ENCODE assay signal across 14 cellular contexts in the genomic region with DNA sequence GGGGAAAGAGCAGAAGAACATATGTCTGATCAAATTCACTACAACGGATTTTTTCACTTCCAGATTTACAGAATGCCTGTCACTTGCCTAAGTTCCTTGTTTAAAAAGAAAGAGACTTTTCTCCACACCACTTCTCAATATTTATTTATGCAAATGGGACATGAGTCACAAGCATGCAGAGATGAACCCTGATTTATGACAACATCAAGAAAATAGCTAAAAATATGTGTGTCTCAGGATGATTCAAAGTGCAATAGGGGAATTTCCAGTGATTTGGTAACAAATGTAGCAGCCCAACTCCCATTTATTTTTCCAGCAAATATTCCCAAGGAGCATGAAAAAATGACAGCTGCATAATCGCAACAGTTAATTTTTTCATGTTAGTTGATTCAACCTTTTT.
A peak's percentile ranks its signal among the peaks of the same experiment; 100 is the strongest.
DNase-seq lines count a peak whose midpoint lies in the region; ATAC-seq and TF ChIP-seq lines count a peak whose summit lies in the region.
"Had no signal": no experiment of that assay in that cellular context is flagged by ENCODE, and none has a peak within 500 bp of the region (broad histone marks: within the 10 kb centered on the region; RNA-seq: fewer than 3 reads in every experiment).

No MANE protein-coding gene starts in this region.

- H3K9ac ChIP-seq in adipocyte (ENCODE audit: low read length) (peak overlapping the region; percentile 66), subcutaneous abdominal adipose tissue (ENCODE audit: low read length in 5 of 5) (peak overlapping the region in 1 of 5 donors; percentile 49)

- intact Hi-C loops in left cardiac atrium (cut with DNase I), result no loop called here

- TF ChIP-seq CTCF in right atrium auricular region (IDR thresholded peaks at IDR 0.05) (no peak), gastroesophageal sphincter (IDR thresholded peaks at IDR 0.05) (no peak)

- TF ChIP-seq POLR2A in gastroesophageal sphincter (IDR thresholded peaks at IDR 0.05), result no peak

- DNase-seq in left cardiac atrium, result no peak
- no peak for DNase-seq in right atrium auricular region (ENCODE audit: low spot score)
- peak; percentile 85 for DNase-seq in adipocyte (ENCODE audit: low read depth)
- no peak for DNase-seq in NCI-H2227 treated with DMSO at 0.1 percent for 48 hours (lab: John Stamatoyannopoulos, UW)
- DNase-seq: activated CD4-positive, alpha-beta T cell treated with anti-CD3 and anti-CD28 coated beads, Interleukin-2, amount 10 ng/mL, durations not matched to agents 24 days and 14 days; AML-193; NCI-H2029 treated with DMSO at 0.1 percent for 48 hours; small intestine had no signal

- H3K4me3 ChIP-seq in right atrium auricular region (no peak overlapping the region), adipocyte (ENCODE audit: low read length) (peak overlapping the region; percentile 63), gastroesophageal sphincter (no peak overlapping the region), subcutaneous abdominal adipose tissue (ENCODE audit: low read depth in 1 of 5, low read length in 5 of 5) (no peak overlapping the region)
- H3K4me3 ChIP-seq: SK-N-MC had no signal

- 30 to 48% methylated on average over 2 of the region's 2 CpGs for WGBS in gastroesophageal sphincter (ENCODE audit: low coverage in 1 of 2), 2 donors

- H3K9me3 ChIP-seq in right atrium auricular region (no peaks in the 10 kb centered on the region), adipocyte (ENCODE audit: control insufficient read depth, low read length) (no peaks in the 10 kb centered on the region), gastroesophageal sphincter (no peaks in the 10 kb centered on the region), subcutaneous abdominal adipose tissue (ENCODE audit: control insufficient read depth in 5 of 5, low read length in 5 of 5) (no peaks in the 10 kb centered on the region)

- H3K27me3 ChIP-seq in right atrium auricular region, result no peaks in the 10 kb centered on the region
- H3K27me3 ChIP-seq in adipocyte (replicated peaks; ENCODE audit: control insufficient read depth, insufficient read depth, low read length), result no peaks in the 10 kb centered on the region
- H3K27me3 ChIP-seq in gastroesophageal sphincter, result no peaks in the 10 kb centered on the region
- no peaks in the 10 kb centered on the region for H3K27me3 ChIP-seq in subcutaneous abdominal adipose tissue (ENCODE audit: control insufficient read depth in 5 of 5, insufficient read depth in 4 of 5, low read length in 5 of 5)

- H3K4me1 ChIP-seq in right atrium auricular region (no peaks in the 10 kb centered on the region), adipocyte (ENCODE audit: control insufficient read depth, insufficient read depth, low read length) (peaks cover 29% of the 10 kb centered on the region), gastroesophageal sphincter (no peaks in the 10 kb centered on the region), subcutaneous abdominal adipose tissue (ENCODE audit: control insufficient read depth in 5 of 5, insufficient read depth in 5 of 5, low read length in 5 of 5) (peaks cover 0 to 33% (median 18%) of the 10 kb centered on the region in 5 donors)

- no peaks in the 10 kb centered on the region for H3K36me3 ChIP-seq in right atrium auricular region
- H3K36me3 ChIP-seq in adipocyte (ENCODE audit: control insufficient read depth, insufficient read depth, low read length, severe bottlenecking), result no peaks in the 10 kb centered on the region
- H3K36me3 ChIP-seq in gastroesophageal sphincter, result no peaks in the 10 kb centered on the region
- no peaks in the 10 kb centered on the region for H3K36me3 ChIP-seq in subcutaneous abdominal adipose tissue (ENCODE audit: control insufficient read depth in 5 of 5, insufficient read depth in 5 of 5, low read length in 5 of 5)

- ATAC-seq in left cardiac atrium (peak; percentile 59 to 77), gastroesophageal sphincter (peak; percentile 75), GM19023 (IDR thresholded peaks at IDR 0.05; ENCODE audit: unreplicated experiment) (no peak), GM21576 (IDR thresholded peaks at IDR 0.05; ENCODE audit: unreplicated experiment) (no peak)
- ATAC-seq: stimulated activated effector memory CD8-positive, alpha-beta T cell treated with anti-CD3 and anti-CD28 coated beads, Interleukin-12 subunit alpha, Interleukin-12 subunit beta, amount 100 ng/mL, for 72 hours had no signal

- H3K27ac ChIP-seq in right atrium auricular region, result peak overlapping the region in 1 of 2 donors; percentile 37
- no peak overlapping the region for H3K27ac ChIP-seq in gastroesophageal sphincter
- peak overlapping the region; percentile 97 for H3K27ac ChIP-seq in subcutaneous abdominal adipose tissue (ENCODE audit: low read depth, low read length)
- H3K27ac ChIP-seq: SK-N-MC had no signal

- TF ChIP-seq EP300 in gastroesophageal sphincter (IDR thresholded peaks at IDR 0.05), result no peak

Comparison
In these comparisons a context has a peak if more than half of its experiments do, and no peak if none do; other contexts are left out.
1. ATAC-seq: peak in left cardiac atrium (2 of 2) and gastroesophageal sphincter (single experiment); none in GM19023 (single experiment) and GM21576 (single experiment).